9 cellular contexts compared by ENCODE assay signal in genomic region chr15:52804526-52805081, GRCh38. TPM values are rescaled to one million over a fixed set of nuclear protein-coding genes. Genes with fewer than 3 reads are reported as not detected.
DNase-seq lines count a peak whose midpoint lies in the region; ATAC-seq and TF ChIP-seq lines count a peak whose summit lies in the region.
"Had no signal": no experiment of that assay in that cellular context is flagged by ENCODE, and none has a peak within 500 bp of the region (broad histone marks: within the 10 kb centered on the region; RNA-seq: fewer than 3 reads in every experiment).

No MANE protein-coding gene starts in this region.

- H3K36me3 ChIP-seq in brain microvascular endothelial cell (replicated peaks) (no peaks in the 10 kb centered on the region), lower lobe of right lung (no peaks in the 10 kb centered on the region), tibial artery (no peaks in the 10 kb centered on the region)

- no peaks in the 10 kb centered on the region for H3K9me3 Mint-ChIP-seq in activated CD8-positive, alpha-beta memory T cell treated with anti-CD3 and anti-CD28 coated beads, Interleukin-2, amount 10 ng/mL, durations not matched to agents 7 days and 5 days (ENCODE audit: low read depth)

- no peak for TF ChIP-seq CTCF in brain microvascular endothelial cell (IDR thresholded peaks at IDR 0.05; ENCODE audit: low read depth, low read length, missing control alignments)
- no peak for TF ChIP-seq CTCF in lower lobe of right lung (IDR thresholded peaks at IDR 0.05)
- no peak for TF ChIP-seq CTCF in tibial artery (IDR thresholded peaks at IDR 0.05)
- TF ChIP-seq CTCF in RWPE1 (conservative IDR thresholded peaks at IDR 0.05; ENCODE audit: low read depth), result no peak

- CTCF ChIA-PET in activated CD8-positive, alpha-beta memory T cell treated with anti-CD3 and anti-CD28 coated beads, Interleukin-2, amount 10 ng/mL, durations not matched to agents 7 days and 5 days (lab: Charles Lee), result no interaction called here
- CTCF ChIA-PET in RWPE1 (lab: Yijun Ruan, JAX), result interaction anchor here (0.7 kb wide), 1 partner anchor 36 kb away, joined by 3 read pairs; no protein-coding TSS in a partner anchor

- H3K27ac ChIP-seq in brain microvascular endothelial cell, result no peak overlapping the region
- no peak overlapping the region for H3K27ac ChIP-seq in lower lobe of right lung
- no peak overlapping the region for H3K27ac ChIP-seq in tibial artery
- H3K27ac ChIP-seq in RWPE1, result no peak overlapping the region

- H3K4me1 Mint-ChIP-seq in activated CD8-positive, alpha-beta memory T cell treated with anti-CD3 and anti-CD28 coated beads, Interleukin-2, amount 10 ng/mL, durations not matched to agents 7 days and 5 days, result peaks cover 16% of the 10 kb centered on the region

- peaks cover 30% of the 10 kb centered on the region for H3K4me1 ChIP-seq in lower lobe of right lung
- peaks cover 0 to 31% (median 28%) of the 10 kb centered on the region in 4 donors for H3K4me1 ChIP-seq in tibial artery

- H3K27me3 ChIP-seq in brain microvascular endothelial cell (replicated peaks), result peaks cover 76% of the 10 kb centered on the region
- peaks cover 99% of the 10 kb centered on the region for H3K27me3 ChIP-seq in lower lobe of right lung (ENCODE audit: low read depth)
- H3K27me3 ChIP-seq in tibial artery, result peaks cover 15 to 100% of the 10 kb centered on the region in 2 donors

- peak overlapping the region; percentile 15 for H3K4me3 ChIP-seq in brain microvascular endothelial cell (ENCODE audit: low read depth, low read length)
- H3K4me3 ChIP-seq in lower lobe of right lung, result peak overlapping the region; percentile 38
- peak overlapping the region; percentile 17 to 38 for H3K4me3 ChIP-seq in tibial artery

- POLR2A ChIA-PET in RWPE1 (lab: Yijun Ruan, JAX; ENCODE audit: low non-redundant PET), result no interaction called here

- H3K9me3 ChIP-seq in lower lobe of right lung (no peaks in the 10 kb centered on the region), tibial artery (peaks cover 0 to 6% (median 0%) of the 10 kb centered on the region in 3 donors)

- peaks cover 92% of the 10 kb centered on the region for H3K27me3 Mint-ChIP-seq in activated CD8-positive, alpha-beta memory T cell treated with anti-CD3 and anti-CD28 coated beads, Interleukin-2, amount 10 ng/mL, durations not matched to agents 7 days and 5 days

- no peak for ATAC-seq in activated CD8-positive, alpha-beta memory T cell treated with anti-CD3 and anti-CD28 coated beads, Interleukin-2, amount 10 ng/mL, durations not matched to agents 7 days and 5 days
- ATAC-seq in lower lobe of right lung (peak in 1 of 2 donors; percentile 21), GM19023 (IDR thresholded peaks at IDR 0.05; ENCODE audit: unreplicated experiment) (no peak)

- no peak for DNase-seq in activated CD8-positive, alpha-beta memory T cell treated with anti-CD3 and anti-CD28 coated beads, Interleukin-2, amount 10 ng/mL, durations not matched to agents 7 days and 5 days
- no peak for DNase-seq in activated CD8-positive, alpha-beta memory T cell treated with anti-CD3 and anti-CD28 coated beads, Interleukin-2, amount 50 U/mL, for 4 hours
- DNase-seq in brain microvascular endothelial cell, result no peak
- DNase-seq in lower lobe of right lung, result no peak
- DNase-seq in tibial artery, result no peak
- DNase-seq in DMS153 treated with DMSO at 0.1 percent for 48 hours (lab: John Stamatoyannopoulos, UW; ENCODE audit: unreplicated experiment), result no peak
- DNase-seq in RWPE1 (ENCODE audit: low spot score), result no peak
- DNase-seq: AML-193 had no signal

- no peak overlapping the region for H3K27ac Mint-ChIP-seq in activated CD8-positive, alpha-beta memory T cell treated with anti-CD3 and anti-CD28 coated beads, Interleukin-2, amount 10 ng/mL, durations not matched to agents 7 days and 5 days

- intact Hi-C loops in lower lobe of right lung (cut with DNase I) (no loop called here), tibial artery (cut with DNase I; ENCODE audit: low total_unique reads) (no loop called here)

- H3K4me3 Mint-ChIP-seq in activated CD8-positive, alpha-beta memory T cell treated with anti-CD3 and anti-CD28 coated beads, Interleukin-2, amount 10 ng/mL, durations not matched to agents 7 days and 5 days, result peak overlapping the region; percentile 39

- in situ Hi-C loops in brain microvascular endothelial cell (cut with HindIII; ENCODE audit: low pct_ligation_motif_present, low sequenced_read_pairs), result no loop called here

- H3K36me3 Mint-ChIP-seq in activated CD8-positive, alpha-beta memory T cell treated with anti-CD3 and anti-CD28 coated beads, Interleukin-2, amount 10 ng/mL, durations not matched to agents 7 days and 5 days, result no peaks in the 10 kb centered on the region

RNA-seq across cellular contexts. Expression of gene ONECUT1, which starts 14.5 kb away (rescaled TPM):
- total RNA-seq in activated CD8-positive, alpha-beta memory T cell treated with anti-CD3 and anti-CD28 coated beads, Interleukin-2, amount 10 ng/mL, durations not matched to agents 7 days and 5 days, result not detected
- not detected for total RNA-seq in lower lobe of right lung
